9 cellular contexts compared by ENCODE assay signal in the genomic region with DNA sequence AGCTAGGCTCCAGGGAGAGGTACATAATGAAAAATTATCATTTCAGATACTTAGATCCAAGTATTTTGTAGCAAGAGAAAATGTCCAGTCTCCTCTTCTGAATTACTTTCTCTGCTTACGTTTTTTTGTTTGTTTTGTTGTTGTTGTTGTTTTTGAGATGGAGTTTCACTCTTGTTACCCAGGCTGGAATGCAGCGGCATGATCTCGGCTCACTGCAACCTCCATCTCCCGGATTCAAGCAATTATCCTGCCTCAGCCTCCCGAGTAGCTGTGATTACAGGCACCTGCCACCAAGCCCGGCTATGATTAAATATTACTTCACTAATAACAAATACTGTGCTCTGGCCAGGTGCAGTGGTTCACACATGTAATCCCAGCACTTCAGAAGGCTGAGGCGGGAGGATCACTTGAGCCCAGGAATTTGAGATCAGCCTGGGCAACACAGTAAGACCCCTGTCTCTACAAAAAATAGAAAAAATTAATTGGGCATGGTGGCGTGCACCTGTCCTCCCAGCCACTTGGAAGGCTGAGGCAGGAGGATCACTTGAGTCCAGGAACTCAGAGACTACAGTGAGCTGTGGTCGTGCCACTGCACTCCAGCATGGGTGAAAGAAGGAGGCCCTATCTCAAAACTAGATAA.
"Had no signal": no experiment of that assay in that cellular context is flagged by ENCODE, and none has a peak within 500 bp of the region (broad histone marks: within the 10 kb centered on the region; RNA-seq: fewer than 3 reads in every experiment).

No MANE protein-coding gene starts in this region.

- DNase-seq: activated T-cell treated with anti-CD3 and anti-CD28 coated beads, Interleukin-2, amount 50 U/mL, for 1 hour; amygdala; dermis blood vessel endothelial cell; small intestine; stimulated activated naive B cell treated with anti-CD40 and anti-IgM and Interleukin-4, amounts not matched to agents 10 μg/mL and 1 μg/mL and 100 μg/mL, for 72 hours; transverse colon had no signal

- H3K4me3 ChIP-seq: hepatocyte, right atrium auricular region, transverse colon had no signal

- H3K36me3 ChIP-seq: right atrium auricular region, transverse colon had no signal

- H3K27ac ChIP-seq: hepatocyte, right atrium auricular region, transverse colon had no signal

- ATAC-seq: activated CD4-positive, CD25-positive, alpha-beta regulatory T cell treated with anti-CD3 and anti-CD28 coated beads, Interleukin-2, amount 50 U/mL, for 24 hours; stimulated activated naive B cell treated with anti-CD40 and anti-IgM and Interleukin-4, amounts not matched to agents 10 μg/mL and 1 μg/mL and 100 μg/mL, for 72 hours had no signal

- H3K4me1 ChIP-seq: right atrium auricular region had no signal

- H3K27me3 ChIP-seq: hepatocyte, right atrium auricular region, transverse colon had no signal

- H3K9me3 ChIP-seq: right atrium auricular region, transverse colon had no signal
